In the genomic region with DNA sequence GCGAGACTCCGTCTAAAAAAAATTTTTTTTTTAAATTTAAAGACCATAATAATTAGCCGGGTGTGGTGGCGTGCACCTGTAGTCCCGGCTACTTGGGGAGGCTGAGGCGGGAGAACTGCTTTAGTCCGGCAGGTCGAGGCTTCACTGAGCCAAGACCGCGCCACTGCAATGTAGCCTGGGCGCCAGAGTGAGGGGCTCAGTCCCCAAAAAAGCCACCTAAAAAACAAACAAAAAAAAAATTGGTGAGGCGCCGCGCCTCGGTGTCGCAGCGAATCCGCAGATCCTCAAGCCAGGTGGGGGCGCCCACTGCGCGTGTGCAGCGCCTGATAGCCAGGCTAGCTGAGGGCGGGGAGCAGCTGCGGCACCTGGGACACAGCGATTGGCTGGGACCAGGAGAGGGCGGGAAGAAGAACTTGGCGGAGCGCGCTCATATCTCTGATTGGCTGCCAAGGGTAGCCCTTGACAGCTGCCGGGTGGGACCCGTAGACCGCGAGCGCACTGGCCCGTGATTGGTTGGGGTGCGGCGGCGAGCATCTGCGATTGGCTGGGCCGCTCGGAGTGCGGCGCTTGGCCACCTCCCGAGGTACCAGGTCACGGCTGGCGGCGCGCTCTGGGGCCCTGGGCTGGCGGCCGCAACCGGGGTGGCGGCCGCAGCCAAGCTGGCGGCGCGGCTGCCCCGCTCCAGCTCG, we compare ENCODE assay signal across 8 cellular contexts. TPM values are rescaled to one million over a fixed set of nuclear protein-coding genes. Genes with fewer than 3 reads are reported as not detected.
A peak's percentile ranks its signal among the peaks of the same experiment; 100 is the strongest.
DNase-seq lines count a peak whose midpoint lies in the region; ATAC-seq, FAIRE-seq and TF ChIP-seq lines count a peak whose summit lies in the region.

No MANE protein-coding gene starts in this region.

- no peak overlapping the region for H4K91ac ChIP-seq in H9 (ENCODE audit: insufficient read length, low read depth, low read length)

- H2BK120ac ChIP-seq in H9 (ENCODE audit: low read depth, low read length, poor library complexity, severe bottlenecking): no peak overlapping the region

- DNase-seq in G401 (ENCODE audit: low spot score): peak; percentile 100
- peak; percentile 100 for DNase-seq in H9
- peak; percentile 99 for DNase-seq in LoVo (ENCODE audit: low spot score)
- DNase-seq in RCC 7860 (ENCODE audit: low spot score): peak; percentile 98
- peak; percentile 94 to 98 for DNase-seq in activated T-cell treated with anti-CD3 and anti-CD28 coated beads, Interleukin-2, amount 50 U/mL, for 48 hours
- peak; percentile 95 for DNase-seq in fibroblast of gingiva (ENCODE audit: low read depth)
- peak; percentile 99 for DNase-seq in neural progenitor cell (ENCODE audit: low spot score)
- peak; percentile 96 to 99 for DNase-seq in stimulated activated naive CD8-positive, alpha-beta T cell treated with anti-CD3 and anti-CD28 coated beads, Interleukin-15, amount 100 ng/mL, for 72 hours

- H3K9me3 Mint-ChIP-seq in H9 (no peaks in the 10 kb centered on the region), neural progenitor cell (peaks cover 2% of the 10 kb centered on the region)
- H3K9me3 Mint-ChIP-seq in stimulated activated naive CD8-positive, alpha-beta T cell treated with anti-CD3 and anti-CD28 coated beads, Interleukin-15, amount 100 ng/mL, for 72 hours: no peaks in the 10 kb centered on the region

- H2BK12ac ChIP-seq in H9 (ENCODE audit: insufficient read length, low read depth, low read length): no peak overlapping the region

- no peak overlapping the region for H4K5ac ChIP-seq in H9 (ENCODE audit: insufficient read length, low read depth, low read length)

- peak; percentile 99 for ATAC-seq in stimulated activated naive CD8-positive, alpha-beta T cell treated with anti-CD3 and anti-CD28 coated beads, Interleukin-15, amount 100 ng/mL, for 72 hours

- H2AFZ ChIP-seq in H9 (ENCODE audit: low read length) (no peak overlapping the region), neural progenitor cell (replicated peaks) (no peak overlapping the region)

- H3K27ac ChIP-seq in H9 (ENCODE audit: insufficient read length, low read depth, low read length) (no peak overlapping the region), neural progenitor cell (no peak overlapping the region)

- H3K23me2 ChIP-seq in H9 (ENCODE audit: insufficient read length, low read depth, low read length, poor library complexity, severe bottlenecking): peaks cover 6% of the 10 kb centered on the region

- in situ Hi-C loops in G401 (cut with HindIII; ENCODE audit: low sequenced_read_pairs): no loop called here

- no peak overlapping the region for H2BK20ac ChIP-seq in H9 (ENCODE audit: low read depth, low read length, poor library complexity, severe bottlenecking)

- H3K4me3 ChIP-seq in neural progenitor cell: no peak overlapping the region

- H3K27ac Mint-ChIP-seq in H9: no peak overlapping the region
- no peak overlapping the region for H3K27ac Mint-ChIP-seq in neural progenitor cell
- peak overlapping the region in 1 of 2 donors; percentile 76 for H3K27ac Mint-ChIP-seq in stimulated activated naive CD8-positive, alpha-beta T cell treated with anti-CD3 and anti-CD28 coated beads, Interleukin-15, amount 100 ng/mL, for 72 hours

- H4K20me1 ChIP-seq in H9 (ENCODE audit: control insufficient read depth, insufficient read depth, insufficient read length): no peaks in the 10 kb centered on the region
- H4K20me1 ChIP-seq in neural progenitor cell (ENCODE audit: low read depth): peaks cover 11% of the 10 kb centered on the region

- H3K4me1 Mint-ChIP-seq in H9: peaks cover 32 to 45% of the 10 kb centered on the region in 2 experiments
- peaks cover 16% of the 10 kb centered on the region for H3K4me1 Mint-ChIP-seq in neural progenitor cell
- H3K4me1 Mint-ChIP-seq in stimulated activated naive CD8-positive, alpha-beta T cell treated with anti-CD3 and anti-CD28 coated beads, Interleukin-15, amount 100 ng/mL, for 72 hours: peaks cover 25% of the 10 kb centered on the region

- H3K79me1 ChIP-seq in H9 (ENCODE audit: insufficient read depth, low read depth, low read length, poor library complexity, severe bottlenecking): no peaks in the 10 kb centered on the region

- H3K18ac ChIP-seq in H9 (ENCODE audit: insufficient read length, low read depth, low read length): no peak overlapping the region

- H3K4me3 Mint-ChIP-seq in H9: peak overlapping the region; percentile 41 to 71; a peak in 4 of 5 replicates
- peak overlapping the region; percentile 78 for H3K4me3 Mint-ChIP-seq in neural progenitor cell
- peak overlapping the region; percentile 65 to 71 for H3K4me3 Mint-ChIP-seq in stimulated activated naive CD8-positive, alpha-beta T cell treated with anti-CD3 and anti-CD28 coated beads, Interleukin-15, amount 100 ng/mL, for 72 hours

- TF ChIP-seq CTCF in H9 (conservative IDR thresholded peaks at IDR 0.05) (peak; percentile 65), neural progenitor cell (IDR thresholded peaks at IDR 0.05) (peak; percentile 57)

- no peak overlapping the region for H2AK5ac ChIP-seq in H9 (ENCODE audit: insufficient read length, low read length)

- no peaks in the 10 kb centered on the region for H3K36me3 ChIP-seq in neural progenitor cell

- no peak overlapping the region for H3K23ac ChIP-seq in H9 (ENCODE audit: insufficient read length, low read depth, low read length)

- H3K36me3 Mint-ChIP-seq in H9 (ENCODE audit: insufficient read depth in 1 of 3, low read depth in 3 of 3) (peaks cover 0 to 7% (median 6%) of the 10 kb centered on the region in 3 experiments; a peak in 4 of 7 replicates), neural progenitor cell (no peaks in the 10 kb centered on the region)

- no peaks in the 10 kb centered on the region for H3K9me3 ChIP-seq in H9 (ENCODE audit: control insufficient read depth, low read depth, low read length)
- H3K9me3 ChIP-seq in neural progenitor cell (ENCODE audit: low read depth): no peaks in the 10 kb centered on the region

- no peaks in the 10 kb centered on the region; the same call in 1 of the 2 replicates for H3K27me3 Mint-ChIP-seq in H9 (ENCODE audit: low read depth)
- H3K27me3 Mint-ChIP-seq in neural progenitor cell (ENCODE audit: insufficient read depth, low read depth): peaks cover 38% of the 10 kb centered on the region
- H3K27me3 Mint-ChIP-seq in stimulated activated naive CD8-positive, alpha-beta T cell treated with anti-CD3 and anti-CD28 coated beads, Interleukin-15, amount 100 ng/mL, for 72 hours: peaks cover 53% of the 10 kb centered on the region

- H4K8ac ChIP-seq in H9 (replicated peaks; ENCODE audit: insufficient read length, low read depth, low read length): no peak overlapping the region

- H3K79me2 ChIP-seq in H9 (ENCODE audit: insufficient read depth, low read length) (no peaks in the 10 kb centered on the region), neural progenitor cell (ENCODE audit: low read depth) (no peaks in the 10 kb centered on the region)

- H3T11ph ChIP-seq in H9 (ENCODE audit: low read length): no peak overlapping the region

- H3K4me2 ChIP-seq in H9 (ENCODE audit: insufficient read depth, insufficient read length, low read length) (no peak overlapping the region), neural progenitor cell (no peak overlapping the region)

- H3K4me1 ChIP-seq in H9 (ENCODE audit: insufficient read depth, low read length) (peaks cover 11% of the 10 kb centered on the region; the same call in 1 of the 2 replicates), neural progenitor cell (peaks cover 18% of the 10 kb centered on the region)

- no peak overlapping the region for H3K4ac ChIP-seq in H9 (ENCODE audit: low read depth, low read length)

- no CpG with 5 or more reads among the region's 58 CpGs for WGBS in H9 (ENCODE audit: extremely low coverage, insufficient read length, low lambda C conversion rate)

- H3K27me3 ChIP-seq in H9 (ENCODE audit: insufficient read depth, low read length) (no peaks in the 10 kb centered on the region), neural progenitor cell (peaks cover 42% of the 10 kb centered on the region)

- no peak overlapping the region for H3K14ac ChIP-seq in H9 (ENCODE audit: insufficient read depth, low read length)

- peaks cover 31% of the 10 kb centered on the region for H3F3A ChIP-seq in neural progenitor cell (ENCODE audit: low read depth)

- no peak overlapping the region for H2BK5ac ChIP-seq in H9 (ENCODE audit: insufficient read length, low read length)

- peak; percentile 86 for FAIRE-seq in RCC 7860 (lab: Jason Lieb, UNC)

- H3K9ac ChIP-seq in H9 (ENCODE audit: extremely low read depth, insufficient read length, low read length): no peak overlapping the region
- no peak overlapping the region for H3K9ac ChIP-seq in neural progenitor cell

- no peak overlapping the region for H3K56ac ChIP-seq in H9 (ENCODE audit: insufficient read length, low read depth, low read length)

- no peak overlapping the region for H2BK15ac ChIP-seq in H9 (ENCODE audit: low read depth, low read length)

RNA-seq across cellular contexts. Expression of a gene that starts 9.0 kb away (rescaled TPM):
- total RNA-seq in G401 (2014; rRNA removed; shearing (Covaris generic)): not detected in 2 replicates
- 1.3 and 1.5 TPM in 2 replicates for total RNA-seq in H9 (2021)
- not detected in 2 replicates for total RNA-seq in neural progenitor cell (ENCODE audit: low replicate concordance)

RNA-seq across cellular contexts. Expression of a gene that starts 14.3 kb away (rescaled TPM):
- total RNA-seq in G401 (2014; rRNA removed; shearing (Covaris generic)): 1.7 and 2.7 TPM in 2 replicates
- 743 and 757 TPM in 2 replicates for total RNA-seq in H9 (2021)
- total RNA-seq in neural progenitor cell (ENCODE audit: low replicate concordance): 31.6 and 60.0 TPM in 2 replicates

RNA-seq across cellular contexts. Expression of a gene that starts 16.4 kb away (rescaled TPM):
- total RNA-seq in G401 (2014; rRNA removed; shearing (Covaris generic)): 128 and 129 TPM in 2 replicates
- total RNA-seq in H9 (2021): 147 and 148 TPM in 2 replicates
- total RNA-seq in neural progenitor cell (ENCODE audit: low replicate concordance): 6.7 and 14.3 TPM in 2 replicates

RNA-seq across cellular contexts. Expression of a gene that starts 20.0 kb away (rescaled TPM):
- total RNA-seq in G401 (2014; rRNA removed; shearing (Covaris generic)): 55.9 and 59.3 TPM in 2 replicates
- 61.1 and 61.3 TPM in 2 replicates for total RNA-seq in H9 (2021)
- 1.6 and 15.7 TPM in 2 replicates for total RNA-seq in neural progenitor cell (ENCODE audit: low replicate concordance)

RNA-seq across cellular contexts. Expression of a gene that starts 20.1 kb away (rescaled TPM):
- total RNA-seq in G401 (2014; rRNA removed; shearing (Covaris generic)): 106 and 120 TPM in 2 replicates
- total RNA-seq in H9 (2021) (65.7 and 68.2 TPM in 2 replicates), neural progenitor cell (ENCODE audit: low replicate concordance) (16.6 and 28.6 TPM in 2 replicates)

Comparison
In these comparisons a context has a peak if more than half of its experiments do, and no peak if none do; other contexts are left out.
1. RNA of a gene that starts 14.3 kb away (total RNA-seq): 743 to 757 TPM in H9; 31.6 to 60.0 TPM in neural progenitor cell and 1.7 to 2.7 TPM in G401; every median in the first group is over 10 times any median in the second.
2. Peak in every context shown above with its lines, with median percentiles within 50 percentile points of each other: DNase-seq and H3K4me3 Mint-ChIP-seq.